Comparison of ENCODE assay signal across 2 cellular contexts in the genomic region with DNA sequence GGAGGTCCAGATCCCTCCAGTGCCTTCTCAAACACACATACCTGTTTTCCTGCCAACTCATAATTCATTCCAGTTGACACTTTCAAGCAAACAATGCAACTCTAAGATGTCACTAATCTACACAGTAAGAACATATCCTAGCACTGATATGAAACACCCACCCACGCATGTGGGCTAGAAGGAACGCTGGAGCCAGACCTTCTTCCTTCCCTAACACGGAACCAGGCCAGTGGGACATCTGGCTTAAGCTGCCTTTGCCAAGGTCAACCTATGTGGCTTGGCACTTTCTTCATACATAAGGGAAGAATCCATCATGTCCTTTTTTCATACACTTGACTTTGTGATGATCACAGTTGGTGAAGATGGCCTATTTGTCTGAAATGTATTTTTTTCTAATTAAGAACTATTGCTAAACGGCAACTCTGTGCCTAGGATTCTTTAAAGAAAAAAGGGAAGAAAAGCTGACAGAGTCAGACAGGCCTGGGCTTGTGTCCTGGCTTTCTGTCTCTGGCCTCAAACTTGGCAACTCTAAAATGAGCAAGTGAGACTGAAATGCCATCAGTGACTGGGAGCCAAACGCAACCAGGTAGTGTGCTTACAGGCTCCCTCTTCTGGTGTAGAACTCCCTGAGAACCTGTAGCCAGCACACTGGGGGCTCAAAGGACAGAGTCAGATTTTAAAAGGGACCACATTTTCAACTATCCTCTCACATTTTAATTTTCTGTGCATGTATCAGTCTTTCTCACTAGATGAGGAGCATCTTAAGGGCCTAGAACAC.
TF ChIP-seq lines count a peak whose summit lies in the region.

No MANE protein-coding gene starts in this region.

TF ChIP-seq in HepG2, 621 proteins besides CTCF, POLR2A, EP300 and RAD21 (continued from another document):
- TF ChIP-seq ZNF292 (CRISPR knock-in tag; IDR thresholded peaks at IDR 0.05; ENCODE audit: borderline replicate concordance, low read depth): no peak
- no peak for TF ChIP-seq HNRNPL (IDR thresholded peaks at IDR 0.05; ENCODE audit: low read depth, low read length)
- no peak for TF ChIP-seq CREM (IDR thresholded peaks at IDR 0.05)
- TF ChIP-seq CREM (CRISPR knock-in tag; IDR thresholded peaks at IDR 0.05): no peak
- no peak for TF ChIP-seq NCOA1 (CRISPR knock-in tag; IDR thresholded peaks at IDR 0.05)
- no peak for TF ChIP-seq TBX2 (CRISPR knock-in tag; IDR thresholded peaks at IDR 0.05; ENCODE audit: borderline replicate concordance)
- no peak for TF ChIP-seq ZNF616 (CRISPR knock-in tag; IDR thresholded peaks at IDR 0.05; ENCODE audit: low read depth)
- TF ChIP-seq, protein P1, sequence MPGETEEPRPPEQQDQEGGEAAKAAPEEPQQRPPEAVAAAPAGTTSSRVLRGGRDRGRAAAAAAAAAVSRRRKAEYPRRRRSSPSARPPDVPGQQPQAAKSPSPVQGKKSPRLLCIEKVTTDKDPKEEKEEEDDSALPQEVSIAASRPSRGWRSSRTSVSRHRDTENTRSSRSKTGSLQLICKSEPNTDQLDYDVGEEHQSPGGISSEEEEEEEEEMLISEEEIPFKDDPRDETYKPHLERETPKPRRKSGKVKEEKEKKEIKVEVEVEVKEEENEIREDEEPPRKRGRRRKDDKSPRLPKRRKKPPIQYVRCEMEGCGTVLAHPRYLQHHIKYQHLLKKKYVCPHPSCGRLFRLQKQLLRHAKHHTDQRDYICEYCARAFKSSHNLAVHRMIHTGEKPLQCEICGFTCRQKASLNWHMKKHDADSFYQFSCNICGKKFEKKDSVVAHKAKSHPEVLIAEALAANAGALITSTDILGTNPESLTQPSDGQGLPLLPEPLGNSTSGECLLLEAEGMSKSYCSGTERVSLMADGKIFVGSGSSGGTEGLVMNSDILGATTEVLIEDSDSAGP (CRISPR knock-in tag; IDR thresholded peaks at IDR 0.05; ENCODE audit: borderline replicate concordance): no peak
- TF ChIP-seq ZNF572 (CRISPR knock-in tag; IDR thresholded peaks at IDR 0.05): no peak
- TF ChIP-seq ZNF556 (CRISPR knock-in tag; IDR thresholded peaks at IDR 0.05; ENCODE audit: borderline replicate concordance): no peak
- TF ChIP-seq, protein P2, sequence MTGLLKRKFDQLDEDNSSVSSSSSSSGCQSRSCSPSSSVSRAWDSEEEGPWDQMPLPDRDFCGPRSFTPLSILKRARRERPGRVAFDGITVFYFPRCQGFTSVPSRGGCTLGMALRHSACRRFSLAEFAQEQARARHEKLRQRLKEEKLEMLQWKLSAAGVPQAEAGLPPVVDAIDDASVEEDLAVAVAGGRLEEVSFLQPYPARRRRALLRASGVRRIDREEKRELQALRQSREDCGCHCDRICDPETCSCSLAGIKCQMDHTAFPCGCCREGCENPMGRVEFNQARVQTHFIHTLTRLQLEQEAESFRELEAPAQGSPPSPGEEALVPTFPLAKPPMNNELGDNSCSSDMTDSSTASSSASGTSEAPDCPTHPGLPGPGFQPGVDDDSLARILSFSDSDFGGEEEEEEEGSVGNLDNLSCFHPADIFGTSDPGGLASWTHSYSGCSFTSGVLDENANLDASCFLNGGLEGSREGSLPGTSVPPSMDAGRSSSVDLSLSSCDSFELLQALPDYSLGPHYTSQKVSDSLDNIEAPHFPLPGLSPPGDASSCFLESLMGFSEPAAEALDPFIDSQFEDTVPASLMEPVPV (CRISPR knock-in tag; IDR thresholded peaks at IDR 0.05): no peak
- no peak for TF ChIP-seq ZNF7 (CRISPR knock-in tag; IDR thresholded peaks at IDR 0.05)
- no peak for TF ChIP-seq MBD4 (IDR thresholded peaks at IDR 0.05; ENCODE audit: borderline replicate concordance, low read length)

TF ChIP-seq in SK-N-SH treated with all-trans-retinoic acid at 6 μM for 48 hours, 23 proteins besides CTCF, POLR2A, EP300 and RAD21 (continued from another document):
- TF ChIP-seq, protein P3, sequence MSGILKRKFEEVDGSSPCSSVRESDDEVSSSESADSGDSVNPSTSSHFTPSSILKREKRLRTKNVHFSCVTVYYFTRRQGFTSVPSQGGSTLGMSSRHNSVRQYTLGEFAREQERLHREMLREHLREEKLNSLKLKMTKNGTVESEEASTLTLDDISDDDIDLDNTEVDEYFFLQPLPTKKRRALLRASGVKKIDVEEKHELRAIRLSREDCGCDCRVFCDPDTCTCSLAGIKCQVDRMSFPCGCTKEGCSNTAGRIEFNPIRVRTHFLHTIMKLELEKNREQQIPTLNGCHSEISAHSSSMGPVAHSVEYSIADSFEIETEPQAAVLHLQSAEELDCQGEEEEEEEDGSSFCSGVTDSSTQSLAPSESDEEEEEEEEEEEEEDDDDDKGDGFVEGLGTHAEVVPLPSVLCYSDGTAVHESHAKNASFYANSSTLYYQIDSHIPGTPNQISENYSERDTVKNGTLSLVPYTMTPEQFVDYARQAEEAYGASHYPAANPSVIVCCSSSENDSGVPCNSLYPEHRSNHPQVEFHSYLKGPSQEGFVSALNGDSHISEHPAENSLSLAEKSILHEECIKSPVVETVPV (CRISPR knock-in tag; IDR thresholded peaks at IDR 0.05): no peak
- TF ChIP-seq ZNF565 (CRISPR knock-in tag; conservative IDR thresholded peaks at IDR 0.05; ENCODE audit: low read depth): no peak
- no peak for TF ChIP-seq TCF4 (CRISPR knock-in tag; IDR thresholded peaks at IDR 0.05; ENCODE audit: borderline replicate concordance)
- no peak for TF ChIP-seq ZC3H10 (CRISPR knock-in tag; IDR thresholded peaks at IDR 0.05)
- no peak for TF ChIP-seq CSDC2 (CRISPR knock-in tag; IDR thresholded peaks at IDR 0.05)
- TF ChIP-seq ZNF70 (CRISPR knock-in tag; IDR thresholded peaks at IDR 0.05): no peak
- no peak for TF ChIP-seq ARNTL (CRISPR knock-in tag; IDR thresholded peaks at IDR 0.05; ENCODE audit: borderline replicate concordance, low read depth)
- no peak for TF ChIP-seq ISL1 (CRISPR knock-in tag; IDR thresholded peaks at IDR 0.05)
- TF ChIP-seq, protein P4, sequence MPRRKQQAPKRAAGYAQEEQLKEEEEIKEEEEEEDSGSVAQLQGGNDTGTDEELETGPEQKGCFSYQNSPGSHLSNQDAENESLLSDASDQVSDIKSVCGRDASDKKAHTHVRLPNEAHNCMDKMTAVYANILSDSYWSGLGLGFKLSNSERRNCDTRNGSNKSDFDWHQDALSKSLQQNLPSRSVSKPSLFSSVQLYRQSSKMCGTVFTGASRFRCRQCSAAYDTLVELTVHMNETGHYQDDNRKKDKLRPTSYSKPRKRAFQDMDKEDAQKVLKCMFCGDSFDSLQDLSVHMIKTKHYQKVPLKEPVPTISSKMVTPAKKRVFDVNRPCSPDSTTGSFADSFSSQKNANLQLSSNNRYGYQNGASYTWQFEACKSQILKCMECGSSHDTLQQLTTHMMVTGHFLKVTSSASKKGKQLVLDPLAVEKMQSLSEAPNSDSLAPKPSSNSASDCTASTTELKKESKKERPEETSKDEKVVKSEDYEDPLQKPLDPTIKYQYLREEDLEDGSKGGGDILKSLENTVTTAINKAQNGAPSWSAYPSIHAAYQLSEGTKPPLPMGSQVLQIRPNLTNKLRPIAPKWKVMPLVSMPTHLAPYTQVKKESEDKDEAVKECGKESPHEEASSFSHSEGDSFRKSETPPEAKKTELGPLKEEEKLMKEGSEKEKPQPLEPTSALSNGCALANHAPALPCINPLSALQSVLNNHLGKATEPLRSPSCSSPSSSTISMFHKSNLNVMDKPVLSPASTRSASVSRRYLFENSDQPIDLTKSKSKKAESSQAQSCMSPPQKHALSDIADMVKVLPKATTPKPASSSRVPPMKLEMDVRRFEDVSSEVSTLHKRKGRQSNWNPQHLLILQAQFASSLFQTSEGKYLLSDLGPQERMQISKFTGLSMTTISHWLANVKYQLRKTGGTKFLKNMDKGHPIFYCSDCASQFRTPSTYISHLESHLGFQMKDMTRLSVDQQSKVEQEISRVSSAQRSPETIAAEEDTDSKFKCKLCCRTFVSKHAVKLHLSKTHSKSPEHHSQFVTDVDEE (CRISPR knock-in tag; IDR thresholded peaks at IDR 0.05): no peak
- TF ChIP-seq, protein P5, sequence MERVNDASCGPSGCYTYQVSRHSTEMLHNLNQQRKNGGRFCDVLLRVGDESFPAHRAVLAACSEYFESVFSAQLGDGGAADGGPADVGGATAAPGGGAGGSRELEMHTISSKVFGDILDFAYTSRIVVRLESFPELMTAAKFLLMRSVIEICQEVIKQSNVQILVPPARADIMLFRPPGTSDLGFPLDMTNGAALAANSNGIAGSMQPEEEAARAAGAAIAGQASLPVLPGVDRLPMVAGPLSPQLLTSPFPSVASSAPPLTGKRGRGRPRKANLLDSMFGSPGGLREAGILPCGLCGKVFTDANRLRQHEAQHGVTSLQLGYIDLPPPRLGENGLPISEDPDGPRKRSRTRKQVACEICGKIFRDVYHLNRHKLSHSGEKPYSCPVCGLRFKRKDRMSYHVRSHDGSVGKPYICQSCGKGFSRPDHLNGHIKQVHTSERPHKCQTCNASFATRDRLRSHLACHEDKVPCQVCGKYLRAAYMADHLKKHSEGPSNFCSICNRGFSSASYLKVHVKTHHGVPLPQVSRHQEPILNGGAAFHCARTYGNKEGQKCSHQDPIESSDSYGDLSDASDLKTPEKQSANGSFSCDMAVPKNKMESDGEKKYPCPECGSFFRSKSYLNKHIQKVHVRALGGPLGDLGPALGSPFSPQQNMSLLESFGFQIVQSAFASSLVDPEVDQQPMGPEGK (CRISPR knock-in tag; IDR thresholded peaks at IDR 0.05; ENCODE audit: borderline replicate concordance): no peak
- no peak for TF ChIP-seq TOX (CRISPR knock-in tag; IDR thresholded peaks at IDR 0.05; ENCODE audit: borderline replicate concordance)
- TF ChIP-seq PPARA (CRISPR knock-in tag; IDR thresholded peaks at IDR 0.05; ENCODE audit: borderline replicate concordance): no peak
TF ChIP-seq in SK-N-SH treated with all-trans-retinoic acid at 6 μM for 48 hours: peak in this region for 0.
